Comparison of ENCODE assay signal across 8 cellular contexts in genomic region chr3:157088506-157089454, GRCh38.
DNase-seq lines count a peak whose midpoint lies in the region; ATAC-seq and TF ChIP-seq lines count a peak whose summit lies in the region.

No MANE protein-coding gene starts in this region.

- intact Hi-C loops in CD14-positive monocyte (cut with micrococcal nuclease): loop anchor here in 1 of 2 donors (5.0 to 10.0 kb wide), 3 partner anchors 39 to 536 kb away; partner anchors contain the start of gene TIPARP

- TF ChIP-seq POLR2A in erythroblast (IDR thresholded peaks at IDR 0.05; ENCODE audit: low read length): peak; percentile 53

- TF ChIP-seq CTCF in CD14-positive monocyte (IDR thresholded peaks at IDR 0.05): no peak

- H3K27me3 Mint-ChIP-seq in CD14-positive monocyte (ENCODE audit: low read depth in 3 of 3): peaks cover 6 to 9% (median 6%) of the 10 kb centered on the region in 3 donors

- no peaks in the 10 kb centered on the region for H3K36me3 Mint-ChIP-seq in CD14-positive monocyte
- peaks cover 22% of the 10 kb centered on the region for H3K36me3 Mint-ChIP-seq in stimulated activated effector memory CD8-positive, alpha-beta T cell treated with anti-CD3 and anti-CD28 coated beads, Interleukin-12 subunit alpha, Interleukin-12 subunit beta, amount 100 ng/mL, for 72 hours

- no peaks in the 10 kb centered on the region for H3K9me3 Mint-ChIP-seq in CD14-positive monocyte
- peaks cover 4% of the 10 kb centered on the region for H3K9me3 Mint-ChIP-seq in stimulated activated effector memory CD8-positive, alpha-beta T cell treated with anti-CD3 and anti-CD28 coated beads, Interleukin-12 subunit alpha, Interleukin-12 subunit beta, amount 100 ng/mL, for 72 hours

- peaks cover 34% of the 10 kb centered on the region for H3K4me1 Mint-ChIP-seq in CD14-positive monocyte
- peaks cover 66% of the 10 kb centered on the region for H3K4me1 Mint-ChIP-seq in stimulated activated effector memory CD8-positive, alpha-beta T cell treated with anti-CD3 and anti-CD28 coated beads, Interleukin-12 subunit alpha, Interleukin-12 subunit beta, amount 100 ng/mL, for 72 hours

- peak; percentile 59 for ATAC-seq in GM21360 (IDR thresholded peaks at IDR 0.05; ENCODE audit: unreplicated experiment)
- peak; percentile 91 for ATAC-seq in stimulated activated effector memory CD8-positive, alpha-beta T cell treated with anti-CD3 and anti-CD28 coated beads, Interleukin-12 subunit alpha, Interleukin-12 subunit beta, amount 100 ng/mL, for 72 hours

- DNase-seq in CD14-positive monocyte (ENCODE audit: low spot score) (peak; percentile 80), HT1080 (ENCODE audit: low read depth) (peak; percentile 97), erythroblast (lab: John Stamatoyannopoulos, UW) (no peak), myocyte (ENCODE audit: low read depth) (peak; percentile 95), kidney glomerular epithelial cell (lab: John Stamatoyannopoulos, UW) (no peak)
- peak; percentile 81 to 91 (median 85) for DNase-seq in activated CD8-positive, alpha-beta memory T cell treated with anti-CD3 and anti-CD28 coated beads for 48 hours (ENCODE audit: low read depth in 2 of 3, low spot score in 2 of 3)
- DNase-seq in stimulated activated effector memory CD8-positive, alpha-beta T cell treated with anti-CD3 and anti-CD28 coated beads, Interleukin-12 subunit alpha, Interleukin-12 subunit beta, amount 100 ng/mL, for 72 hours (ENCODE audit: low spot score in 2 of 2): peak; percentile 95 to 96

- H3K27ac Mint-ChIP-seq in CD14-positive monocyte: peak overlapping the region; percentile 87 to 94 (median 91)
- H3K27ac Mint-ChIP-seq in stimulated activated effector memory CD8-positive, alpha-beta T cell treated with anti-CD3 and anti-CD28 coated beads, Interleukin-12 subunit alpha, Interleukin-12 subunit beta, amount 100 ng/mL, for 72 hours: peak overlapping the region; percentile 96

- peak overlapping the region; percentile 81 to 90 for H3K4me3 Mint-ChIP-seq in CD14-positive monocyte
- H3K4me3 Mint-ChIP-seq in stimulated activated effector memory CD8-positive, alpha-beta T cell treated with anti-CD3 and anti-CD28 coated beads, Interleukin-12 subunit alpha, Interleukin-12 subunit beta, amount 100 ng/mL, for 72 hours: peak overlapping the region; percentile 77

Comparison
In these comparisons a context has a peak if more than half of its experiments do, and no peak if none do; other contexts are left out.
1. DNase-seq: peak in CD14-positive monocyte (single experiment), HT1080 (single experiment), activated CD8-positive, alpha-beta memory T cell treated with anti-CD3 and anti-CD28 coated beads for 48 hours (3 of 3), myocyte (single experiment) and stimulated activated effector memory CD8-positive, alpha-beta T cell treated with anti-CD3 and anti-CD28 coated beads, Interleukin-12 subunit alpha, Interleukin-12 subunit beta, amount 100 ng/mL, for 72 hours (2 of 2); none in erythroblast (0 of 2) and kidney glomerular epithelial cell (single experiment).